Comparison of ENCODE assay signal across 11 cellular contexts in the genomic region with DNA sequence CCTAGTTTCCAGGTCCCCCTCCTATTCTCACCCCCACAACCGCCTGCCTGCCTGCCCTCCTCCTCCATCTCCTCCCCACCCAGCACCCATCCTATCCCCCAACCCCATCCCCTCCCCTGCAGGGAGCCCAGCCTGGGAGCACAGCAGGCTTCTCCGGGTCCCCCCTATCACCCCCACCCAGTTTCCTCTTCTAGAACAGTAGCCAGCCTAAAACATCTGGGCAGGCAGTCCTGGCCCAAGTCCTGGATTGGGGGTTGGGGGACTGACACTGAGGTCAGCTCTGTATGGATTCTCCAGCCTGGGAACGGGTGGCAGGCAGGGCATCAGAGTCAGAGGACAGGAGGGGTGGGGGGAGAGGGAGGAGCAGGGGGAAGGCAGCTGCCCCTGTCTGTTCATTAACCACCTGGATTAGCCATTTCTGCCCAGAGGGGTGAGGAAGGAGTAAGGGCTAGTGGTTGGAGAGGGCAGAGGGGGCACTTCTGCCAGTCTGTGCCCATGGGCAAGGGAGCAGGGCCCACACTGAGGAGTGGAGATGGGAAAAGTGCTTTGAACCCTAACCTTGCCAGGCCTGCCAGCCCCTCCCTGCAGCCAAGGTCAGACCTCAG. TPM values are rescaled to one million over a fixed set of nuclear protein-coding genes. Genes with fewer than 3 reads are reported as not detected.
A peak's percentile ranks its signal among the peaks of the same experiment; 100 is the strongest.
DNase-seq lines count a peak whose midpoint lies in the region; ATAC-seq and TF ChIP-seq lines count a peak whose summit lies in the region.
"Had no signal": no experiment of that assay in that cellular context is flagged by ENCODE, and none has a peak within 500 bp of the region (broad histone marks: within the 10 kb centered on the region; RNA-seq: fewer than 3 reads in every experiment).

No MANE protein-coding gene starts in this region.

- H3K4me3 ChIP-seq in breast epithelium (peak overlapping the region; percentile 59 to 76 (median 59)), mammary epithelial cell (replicated peaks in 1 of 3; ENCODE audit: insufficient read depth in 1 of 3, low read depth in 2 of 3, low read length in 3 of 3) (no peak overlapping the region), osteoblast (ENCODE audit: insufficient read depth, low read length) (peak overlapping the region; percentile 76), uterus (peak overlapping the region; percentile 59 to 88), GM23338 (no peak overlapping the region)

- no peaks in the 10 kb centered on the region for H3K9me3 Mint-ChIP-seq in GM23338

- ATAC-seq in GM23338 = no peak
- no peak for ATAC-seq in GM21390 (IDR thresholded peaks at IDR 0.05; ENCODE audit: unreplicated experiment)

- no peak overlapping the region for H3K4me2 ChIP-seq in mammary epithelial cell (ENCODE audit: insufficient read depth, low read depth, low read length)
- peak overlapping the region; percentile 99 for H3K4me2 ChIP-seq in osteoblast (ENCODE audit: insufficient read depth, low read length)
- H3K4me2 ChIP-seq in GM23338 = no peak overlapping the region

- peak overlapping the region; percentile 80 to 96 for H3K27ac ChIP-seq in breast epithelium
- H3K27ac ChIP-seq in mammary epithelial cell (ENCODE audit: insufficient read depth, low read depth, low read length) = no peak overlapping the region
- H3K27ac ChIP-seq in osteoblast (ENCODE audit: low read depth, low read length) = peak overlapping the region; percentile 72
- peak overlapping the region; percentile 92 to 97 for H3K27ac ChIP-seq in uterus
- H3K27ac ChIP-seq in GM23338 (ENCODE audit: low read depth) = no peak overlapping the region
- H3K27ac ChIP-seq: epithelial cell of prostate had no signal

- H3K27me3 Mint-ChIP-seq in GM23338 (ENCODE audit: insufficient read depth, low read depth, poor library complexity) = peaks cover 10% of the 10 kb centered on the region

- H3K27me3 ChIP-seq in breast epithelium (no peaks in the 10 kb centered on the region), mammary epithelial cell (ENCODE audit: insufficient read depth, low read length) (peaks cover 3% of the 10 kb centered on the region), osteoblast (ENCODE audit: insufficient read depth, low read length) (no peaks in the 10 kb centered on the region), uterus (no peaks in the 10 kb centered on the region), GM23338 (ENCODE audit: insufficient read depth) (no peaks in the 10 kb centered on the region)

- H2AFZ ChIP-seq in mammary epithelial cell (ENCODE audit: low read depth, low read length) (no peak overlapping the region), osteoblast (ENCODE audit: low read length) (no peak overlapping the region), GM23338 (no peak overlapping the region)

- intact Hi-C loops in breast epithelium (cut with DNase I; ENCODE audit: low total_unique reads) = no loop called here
- intact Hi-C loops in mammary epithelial cell (cut with micrococcal nuclease) = no loop called here
- intact Hi-C loops in head of caudate nucleus (cut with DNase I) = loop anchor here (5.0 kb wide), 1 partner anchor 44 kb away; no protein-coding TSS in a partner anchor
- intact Hi-C loops in uterus (cut with DNase I; ENCODE audit: low total_unique reads) = loop anchor here (5.0 to 10.0 kb wide), 2 partner anchors 41 to 52 kb away; no protein-coding TSS in a partner anchor

- DNase-seq in breast epithelium (ENCODE audit: low spot score in 2 of 2) (no peak), mammary epithelial cell (no peak), head of caudate nucleus (peak in 41 of 42 donors; percentile 50 to 93 (median 77)), osteoblast (ENCODE audit: insufficient read length, low spot score, missing footprints) (no peak), uterus (no peak), GM23338 (ENCODE audit: low spot score) (no peak), COR-L47 (lab: John Stamatoyannopoulos, UW) (no peak)
- DNase-seq: NCI-H1694 treated with DMSO at 0.1 percent for 48 hours; stimulated activated naive CD4-positive, alpha-beta T cell had no signal

- WGBS in mammary epithelial cell (ENCODE audit: low coverage, missing lambda C conversion rate) = 50% methylated on average over 1 of the region's 3 CpGs

- H3K36me3 ChIP-seq in breast epithelium (no peaks in the 10 kb centered on the region), mammary epithelial cell (ENCODE audit: insufficient read depth, low read length) (no peaks in the 10 kb centered on the region), osteoblast (ENCODE audit: insufficient read depth, low read length) (peaks cover 4% of the 10 kb centered on the region), uterus (no peaks in the 10 kb centered on the region), GM23338 (ENCODE audit: insufficient read depth) (no peaks in the 10 kb centered on the region)

- H3K9me3 ChIP-seq in breast epithelium = no peaks in the 10 kb centered on the region
- H3K9me3 ChIP-seq in mammary epithelial cell (replicated peaks; ENCODE audit: insufficient read depth, low read length) = no peaks in the 10 kb centered on the region
- no peaks in the 10 kb centered on the region for H3K9me3 ChIP-seq in osteoblast (ENCODE audit: low read depth, low read length)
- H3K9me3 ChIP-seq in uterus = no peaks in the 10 kb centered on the region

- in situ Hi-C loops in mammary epithelial cell (cut with MboI; ENCODE audit: low sequenced_read_pairs in 2 of 2) = no loop called here

- dilution Hi-C loops in mammary epithelial cell (cut with HindIII; ENCODE audit: low sequenced_read_pairs) = no loop called here

- H3K4me1 ChIP-seq in breast epithelium (peaks cover 0 to 15% of the 10 kb centered on the region in 2 donors), mammary epithelial cell (ENCODE audit: insufficient read depth, low read length) (no peaks in the 10 kb centered on the region), osteoblast (ENCODE audit: insufficient read depth, low read length) (peaks cover 60% of the 10 kb centered on the region), uterus (no peaks in the 10 kb centered on the region), GM23338 (ENCODE audit: insufficient read depth) (peaks cover 14% of the 10 kb centered on the region; the same call in 1 of the 2 replicates)

- TF ChIP-seq CTCF in breast epithelium (IDR thresholded peaks at IDR 0.05) (no peak), mammary epithelial cell (conservative IDR thresholded peaks at IDR 0.05 in 1 of 2, IDR thresholded peaks at IDR 0.05 in 1 of 2; ENCODE audit: extremely low read depth in 1 of 2, insufficient read depth in 1 of 2, low read depth in 1 of 2, low read length in 2 of 2) (no peak), osteoblast (IDR thresholded peaks at IDR 0.05; ENCODE audit: extremely low read depth, low read depth, low read length) (no peak), uterus (IDR thresholded peaks at IDR 0.05) (no peak), GM23338 (conservative IDR thresholded peaks at IDR 0.05; ENCODE audit: low read depth in 2 of 2) (no peak)

- TF ChIP-seq POLR2A in breast epithelium (IDR thresholded peaks at IDR 0.05) (no peak), uterus (IDR thresholded peaks at IDR 0.05) (no peak)

- no peaks in the 10 kb centered on the region for H3K79me2 ChIP-seq in mammary epithelial cell (ENCODE audit: insufficient read depth, low read length)
- H3K79me2 ChIP-seq in osteoblast (ENCODE audit: insufficient read depth, low read length) = peaks cover 60% of the 10 kb centered on the region
- no peaks in the 10 kb centered on the region for H3K79me2 ChIP-seq in GM23338 (replicated peaks; ENCODE audit: insufficient read depth)

- no peaks in the 10 kb centered on the region; the same call in 2 of the 3 replicates for H3K36me3 Mint-ChIP-seq in GM23338 (ENCODE audit: low read depth)

- CTCF ChIA-PET in mammary epithelial cell (lab: Charles Lee; ENCODE audit: low non-redundant PET) = no interaction called here

- H3K4me3 Mint-ChIP-seq in GM23338 = no peak overlapping the region

- H3K9me2 ChIP-seq in GM23338 (ENCODE audit: insufficient read depth) = no peaks in the 10 kb centered on the region

- H4K20me1 ChIP-seq in mammary epithelial cell (ENCODE audit: insufficient read depth, low read length) (no peaks in the 10 kb centered on the region), osteoblast (ENCODE audit: insufficient read depth, low read length) (peaks cover 53% of the 10 kb centered on the region), GM23338 (replicated peaks; ENCODE audit: insufficient read depth) (no peaks in the 10 kb centered on the region)

- H3K9ac ChIP-seq in mammary epithelial cell (ENCODE audit: insufficient read depth, low read length) = no peak overlapping the region

- H3K27ac Mint-ChIP-seq in GM23338 = no peak overlapping the region

- peaks cover 38% of the 10 kb centered on the region for H3K4me1 Mint-ChIP-seq in GM23338

- H3F3A ChIP-seq in GM23338 (replicated peaks; ENCODE audit: low read depth) = no peaks in the 10 kb centered on the region

- no TSS peak for BruUV-seq in mammary epithelial cell (replicated peaks; lab: Mats Ljungman, UMichigan)

TF ChIP-seq in GM23338, 12 proteins besides CTCF, POLR2A, EP300 and RAD21 (continues in another document):
- TF ChIP-seq NANOG (IDR thresholded peaks at IDR 0.05; ENCODE audit: borderline replicate concordance) = no peak

RNA-seq across cellular contexts. Expression of gene TNS1, which starts 60.0 kb away (rescaled TPM):
- total RNA-seq in breast epithelium = 100 to 1,000 TPM; 141 to 577 (median 154) TPM
- 10 to 100 TPM in 1 of 2 donors, under 1 TPM in 1; 0.80 to 20.0 TPM for total RNA-seq in mammary epithelial cell
- 0.46 TPM for polyA plus RNA-seq in mammary epithelial cell
- 11.9 TPM for polyA minus RNA-seq in mammary epithelial cell
- 45.7 and 48.9 TPM in 2 replicates for total RNA-seq in osteoblast
- total RNA-seq in uterus = 1,000 to 10,000 TPM in 1 of 4 donors, 100 to 1,000 TPM in 3; 144 to 1,338 (median 313) TPM
- 5.7 and 7.4 TPM in 2 replicates for total RNA-seq in GM23338 (2014; rRNA removed; shearing (Covaris generic))
- 1.3 and 2.0 TPM in 2 replicates for polyA plus RNA-seq in GM23338 (2016; fragmentation: Nextera tagmentation; extraction: Ambion mirVana)

Comparison
In these comparisons a context has a peak if more than half of its experiments do, and no peak if none do; other contexts are left out.
1. H3K27ac ChIP-seq: peak in breast epithelium (2 of 2), osteoblast (single experiment) and uterus (2 of 2); none in mammary epithelial cell (single experiment) and GM23338 (single experiment).
2. H3K4me3 ChIP-seq: peak in breast epithelium (3 of 3), osteoblast (single experiment) and uterus (2 of 2); none in mammary epithelial cell (0 of 3) and GM23338 (single experiment).
3. DNase-seq: peak in head of caudate nucleus (41 of 42); none in breast epithelium (0 of 2), mammary epithelial cell (single experiment), osteoblast (single experiment), uterus (0 of 2), GM23338 (single experiment) and COR-L47 (single experiment).
4. intact Hi-C loops: an anchor here in head of caudate nucleus (5.0 kb wide) and uterus (5.0 to 10.0 kb wide); none called in breast epithelium and mammary epithelial cell.